In genomic region chr7:5656233-5656632, GRCh38 we compare ENCODE assay signal across 19 cellular contexts.
A peak's percentile ranks its signal among the peaks of the same experiment; 100 is the strongest.
DNase-seq lines count a peak whose midpoint lies in the region; ATAC-seq and TF ChIP-seq lines count a peak whose summit lies in the region.
"Had no signal": no experiment of that assay in that cellular context is flagged by ENCODE, and none has a peak within 500 bp of the region (broad histone marks: within the 10 kb centered on the region; RNA-seq: fewer than 3 reads in every experiment).

No MANE protein-coding gene starts in this region.

- no peak overlapping the region for H3K4me3 Mint-ChIP-seq in GM23338
- H3K4me3 Mint-ChIP-seq in activated T-helper 17 cell treated with anti-CD3 and anti-CD28 coated beads, Interleukin-2, amount 50 U/mL, for 72 hours = no peak overlapping the region
- no peak overlapping the region for H3K4me3 Mint-ChIP-seq in effector memory CD8-positive, alpha-beta T cell
- H3K4me3 Mint-ChIP-seq: CD4-positive, alpha-beta memory T cell; HFFc6 had no signal

- H3K4me1 Mint-ChIP-seq in GM23338 = peaks cover 10% of the 10 kb centered on the region
- peaks cover 4% of the 10 kb centered on the region for H3K4me1 Mint-ChIP-seq in activated T-helper 17 cell treated with anti-CD3 and anti-CD28 coated beads, Interleukin-2, amount 50 U/mL, for 72 hours
- H3K4me1 Mint-ChIP-seq in effector memory CD8-positive, alpha-beta T cell (ENCODE audit: low read depth in 2 of 2) = peaks cover 0 to 19% of the 10 kb centered on the region in 2 donors

- H3K27me3 ChIP-seq in A673 (replicated peaks; ENCODE audit: insufficient read depth, low read depth, low read length, poor library complexity) (no peaks in the 10 kb centered on the region), GM23338 (ENCODE audit: insufficient read depth) (no peaks in the 10 kb centered on the region)

- no peak overlapping the region for H2AFZ ChIP-seq in GM23338

- BruUV-seq in A673 (replicated peaks; lab: Mats Ljungman, UMichigan) = no TSS peak

- DNase-seq in A673 (ENCODE audit: low spot score) (no peak), GM23338 (ENCODE audit: low spot score) (no peak), DMS79 (lab: John Stamatoyannopoulos, UW) (no peak), retina (no peak), EL (no peak), occipital lobe (lab: John Stamatoyannopoulos, UW) (no peak)
- no peak for DNase-seq in effector memory CD8-positive, alpha-beta T cell
- DNase-seq: 8988T; ACHN; CD4-positive, alpha-beta memory T cell; COR-L47; DMS153; DND-41; GF-D8; HCEC 1CT; HFFc6 had no signal

- H3K9me2 ChIP-seq in GM23338 (ENCODE audit: insufficient read depth) = no peaks in the 10 kb centered on the region

- TF ChIP-seq CTCF in A673 (conservative IDR thresholded peaks at IDR 0.05; ENCODE audit: low read depth, low read length) (no peak), GM23338 (conservative IDR thresholded peaks at IDR 0.05; ENCODE audit: low read depth in 2 of 2) (no peak)

- H3K36me3 Mint-ChIP-seq in GM23338 (ENCODE audit: low read depth) = peaks cover 12% of the 10 kb centered on the region; the same call in 2 of the 3 replicates
- H3K36me3 Mint-ChIP-seq in activated T-helper 17 cell treated with anti-CD3 and anti-CD28 coated beads, Interleukin-2, amount 50 U/mL, for 72 hours (ENCODE audit: low read depth) = peaks cover 54% of the 10 kb centered on the region
- peaks cover 29% of the 10 kb centered on the region for H3K36me3 Mint-ChIP-seq in effector memory CD8-positive, alpha-beta T cell (ENCODE audit: insufficient read depth)

- no peaks in the 10 kb centered on the region; the same call in 2 of the 3 replicates for H3K9me3 Mint-ChIP-seq in GM23338
- H3K9me3 Mint-ChIP-seq in activated T-helper 17 cell treated with anti-CD3 and anti-CD28 coated beads, Interleukin-2, amount 50 U/mL, for 72 hours = no peaks in the 10 kb centered on the region
- no peaks in the 10 kb centered on the region for H3K9me3 Mint-ChIP-seq in effector memory CD8-positive, alpha-beta T cell
- H3K9me3 Mint-ChIP-seq: HFFc6 had no signal

- H3K4me2 ChIP-seq in GM23338 = no peak overlapping the region

- H3K27me3 Mint-ChIP-seq in GM23338 (ENCODE audit: insufficient read depth, low read depth, poor library complexity) = peaks cover 10% of the 10 kb centered on the region
- no peaks in the 10 kb centered on the region for H3K27me3 Mint-ChIP-seq in activated T-helper 17 cell treated with anti-CD3 and anti-CD28 coated beads, Interleukin-2, amount 50 U/mL, for 72 hours
- H3K27me3 Mint-ChIP-seq in effector memory CD8-positive, alpha-beta T cell = no peaks in the 10 kb centered on the region
- H3K27me3 Mint-ChIP-seq: CD4-positive, alpha-beta memory T cell had no signal

- H3K4me1 ChIP-seq in A673 (ENCODE audit: insufficient read depth, low read length, poor library complexity, severe bottlenecking) = peaks cover 3% of the 10 kb centered on the region
- H3K4me1 ChIP-seq in GM23338 (ENCODE audit: insufficient read depth) = no peaks in the 10 kb centered on the region

- no peaks in the 10 kb centered on the region; the same call in 1 of the 2 replicates for H4K20me1 ChIP-seq in GM23338 (replicated peaks; ENCODE audit: insufficient read depth)

- H3K36me3 ChIP-seq in A673 (ENCODE audit: insufficient read depth, low read length, poor library complexity, severe bottlenecking) (peaks cover 16% of the 10 kb centered on the region), GM23338 (ENCODE audit: insufficient read depth) (no peaks in the 10 kb centered on the region)

- no peaks in the 10 kb centered on the region for H3K9me3 ChIP-seq in A673 (ENCODE audit: low read depth, low read length, poor library complexity, severe bottlenecking)

- CTCF ChIA-PET in A673 (lab: Charles Lee) = no interaction called here

- H3F3A ChIP-seq in GM23338 (replicated peaks; ENCODE audit: low read depth) = peaks cover 12% of the 10 kb centered on the region; the same call in 1 of the 2 replicates

- no peak overlapping the region for H3K4me3 ChIP-seq in A673 (ENCODE audit: low read depth, low read length, poor library complexity, severe bottlenecking)
- no peak overlapping the region for H3K4me3 ChIP-seq in GM23338

- H3K27ac Mint-ChIP-seq in GM23338 = no peak overlapping the region
- peak overlapping the region; percentile 38 for H3K27ac Mint-ChIP-seq in activated T-helper 17 cell treated with anti-CD3 and anti-CD28 coated beads, Interleukin-2, amount 50 U/mL, for 72 hours
- peak overlapping the region in 1 of 2 donors; percentile 72 for H3K27ac Mint-ChIP-seq in effector memory CD8-positive, alpha-beta T cell
- H3K27ac Mint-ChIP-seq: HFFc6 had no signal

- intact Hi-C loops in A673 (cut with micrococcal nuclease; ENCODE audit: unreplicated experiment) = no loop called here

- ATAC-seq in GM23338 = no peak
- ATAC-seq in activated T-helper 17 cell treated with anti-CD3 and anti-CD28 coated beads, Interleukin-2, amount 50 U/mL, for 72 hours (replicated peaks) = no peak
- peak; percentile 59 for ATAC-seq in effector memory CD8-positive, alpha-beta T cell (replicated peaks)

- H3K27ac ChIP-seq in A673 (ENCODE audit: low read depth, low read length, poor library complexity, severe bottlenecking) (peak overlapping the region; percentile 21), GM23338 (ENCODE audit: low read depth) (0 out of 2 replicates have a peak overlapping the region, but pooled peaks have one; percentile 9)
- H3K27ac ChIP-seq: C4-2B, HL-60 had no signal

- H3K79me2 ChIP-seq in GM23338 (replicated peaks; ENCODE audit: insufficient read depth) = no peaks in the 10 kb centered on the region

- POLR2A ChIA-PET in A673 (lab: Charles Lee; ENCODE audit: low non-redundant PET) = no interaction called here

TF ChIP-seq in GM23338, 12 proteins besides CTCF, POLR2A, EP300 and RAD21 (continues in another document):
- TF ChIP-seq ZNF462 (CRISPR knock-in tag; IDR thresholded peaks at IDR 0.05) = no peak
- TF ChIP-seq JUNB (IDR thresholded peaks at IDR 0.05; ENCODE audit: unreplicated experiment) = no peak
- no peak for TF ChIP-seq STAT1 (IDR thresholded peaks at IDR 0.05; ENCODE audit: unreplicated experiment)
- TF ChIP-seq POLR2AphosphoS5 (IDR thresholded peaks at IDR 0.05; ENCODE audit: low read depth) = no peak
- TF ChIP-seq ZNF331 (CRISPR knock-in tag; IDR thresholded peaks at IDR 0.05; ENCODE audit: low read depth) = no peak
- no peak for TF ChIP-seq ZNF114 (CRISPR knock-in tag; IDR thresholded peaks at IDR 0.05)
